11 cellular contexts compared by ENCODE assay signal in genomic region chr2:156538083-156538504, GRCh38.
A peak's percentile ranks its signal among the peaks of the same experiment; 100 is the strongest.
DNase-seq lines count a peak whose midpoint lies in the region; ATAC-seq and TF ChIP-seq lines count a peak whose summit lies in the region.
"Had no signal": no experiment of that assay in that cellular context is flagged by ENCODE, and none has a peak within 500 bp of the region (broad histone marks: within the 10 kb centered on the region; RNA-seq: fewer than 3 reads in every experiment).

No MANE protein-coding gene starts in this region.

- peak overlapping the region; percentile 27 for H3K4me3 ChIP-seq in CD4-positive, CD25-positive, alpha-beta regulatory T cell (ENCODE audit: low read depth, low read length)
- H3K4me3 ChIP-seq in heart right ventricle: no peak overlapping the region

- no peak overlapping the region for H3K4me3 Mint-ChIP-seq in CD4-positive, CD25-positive, alpha-beta regulatory T cell
- H3K4me3 Mint-ChIP-seq in activated naive CD8-positive, alpha-beta T cell treated with anti-CD3 and anti-CD28 coated beads for 36 hours: no peak overlapping the region
- H3K4me3 Mint-ChIP-seq in activated T-cell treated with anti-CD3 and anti-CD28 coated beads, Interleukin-2, amount 50 U/mL, for 72 hours: peak overlapping the region in 1 of 2 donors; percentile 13

- H3K9me3 ChIP-seq in CD4-positive, CD25-positive, alpha-beta regulatory T cell (ENCODE audit: control insufficient read depth in 2 of 2, low read length in 2 of 2): no peaks in the 10 kb centered on the region
- peaks cover 0 to 9% (median 0%) of the 10 kb centered on the region in 11 donors for H3K9me3 ChIP-seq in heart right ventricle

- no peak for TF ChIP-seq CTCF in heart right ventricle (IDR thresholded peaks at IDR 0.05)

- 93 to 100% methylated on average over 2 of the region's 2 CpGs for WGBS in heart right ventricle, 2 donors

- no peak overlapping the region for H3K27ac ChIP-seq in CD4-positive, CD25-positive, alpha-beta regulatory T cell (ENCODE audit: insufficient read depth, low read length, poor library complexity, severe bottlenecking)
- H3K27ac ChIP-seq in heart right ventricle: no peak overlapping the region

- H3K36me3 ChIP-seq in CD4-positive, CD25-positive, alpha-beta regulatory T cell (ENCODE audit: control insufficient read depth, insufficient read depth, low read length): no peaks in the 10 kb centered on the region
- H3K36me3 ChIP-seq in heart right ventricle: peaks cover 0 to 4% (median 0%) of the 10 kb centered on the region in 9 donors

- H3K27ac Mint-ChIP-seq in CD4-positive, CD25-positive, alpha-beta regulatory T cell: peak overlapping the region in 2 of 3 donors; percentile 52 to 57
- peak overlapping the region; percentile 71 for H3K27ac Mint-ChIP-seq in activated naive CD8-positive, alpha-beta T cell treated with anti-CD3 and anti-CD28 coated beads for 36 hours
- H3K27ac Mint-ChIP-seq in activated T-cell treated with anti-CD3 and anti-CD28 coated beads, Interleukin-2, amount 50 U/mL, for 72 hours: no peak overlapping the region

- intact Hi-C loops in heart right ventricle (cut with DNase I): no loop called here

- no peaks in the 10 kb centered on the region for H3K27me3 Mint-ChIP-seq in CD4-positive, CD25-positive, alpha-beta regulatory T cell
- H3K27me3 Mint-ChIP-seq in activated naive CD8-positive, alpha-beta T cell treated with anti-CD3 and anti-CD28 coated beads for 36 hours: no peaks in the 10 kb centered on the region
- H3K27me3 Mint-ChIP-seq in activated T-cell treated with anti-CD3 and anti-CD28 coated beads, Interleukin-2, amount 50 U/mL, for 72 hours (ENCODE audit: low read depth): no peaks in the 10 kb centered on the region

- peaks cover 0 to 2% (median 0%) of the 10 kb centered on the region in 7 donors for H3K9me3 Mint-ChIP-seq in CD4-positive, CD25-positive, alpha-beta regulatory T cell
- no peaks in the 10 kb centered on the region for H3K9me3 Mint-ChIP-seq in activated naive CD8-positive, alpha-beta T cell treated with anti-CD3 and anti-CD28 coated beads for 36 hours
- H3K9me3 Mint-ChIP-seq in activated T-cell treated with anti-CD3 and anti-CD28 coated beads, Interleukin-2, amount 50 U/mL, for 72 hours: no peaks in the 10 kb centered on the region

- no peaks in the 10 kb centered on the region for H3K27me3 ChIP-seq in CD4-positive, CD25-positive, alpha-beta regulatory T cell (ENCODE audit: control insufficient read depth, insufficient read depth, low read length)
- no peaks in the 10 kb centered on the region for H3K27me3 ChIP-seq in heart right ventricle

- ATAC-seq in CD4-positive, CD25-positive, alpha-beta regulatory T cell (ENCODE audit: low read depth in 2 of 2): no peak
- ATAC-seq in GM19463 (IDR thresholded peaks at IDR 0.05; ENCODE audit: unreplicated experiment) (peak; percentile 56), HG03060 (IDR thresholded peaks at IDR 0.05; ENCODE audit: low read depth, unreplicated experiment) (peak; percentile 72), heart right ventricle (no peak)
- ATAC-seq in activated T-cell treated with anti-CD3 and anti-CD28 coated beads, Interleukin-2, amount 50 U/mL, for 72 hours (replicated peaks in 1 of 2): no peak

- no peak for DNase-seq in CD4-positive, CD25-positive, alpha-beta regulatory T cell
- DNase-seq in activated naive CD8-positive, alpha-beta T cell treated with anti-CD3 and anti-CD28 coated beads for 36 hours: no peak
- DNase-seq in NCI-H345 treated with DMSO at 0.1 percent for 48 hours (lab: John Stamatoyannopoulos, UW; ENCODE audit: unreplicated experiment): no peak
- no peak for DNase-seq in DMS53 (lab: John Stamatoyannopoulos, UW)
- DNase-seq in activated T-cell treated with anti-CD3 and anti-CD28 coated beads, Interleukin-2, amount 50 U/mL, for 72 hours: no peak
- no peak for DNase-seq in heart right ventricle
- DNase-seq: AML-193, amniotic stem cell, glutamatergic neuron had no signal

- H3K36me3 Mint-ChIP-seq in CD4-positive, CD25-positive, alpha-beta regulatory T cell: peaks cover 13% of the 10 kb centered on the region
- peaks cover 25% of the 10 kb centered on the region for H3K36me3 Mint-ChIP-seq in activated naive CD8-positive, alpha-beta T cell treated with anti-CD3 and anti-CD28 coated beads for 36 hours
- peaks cover 0 to 3% of the 10 kb centered on the region in 2 donors for H3K36me3 Mint-ChIP-seq in activated T-cell treated with anti-CD3 and anti-CD28 coated beads, Interleukin-2, amount 50 U/mL, for 72 hours (ENCODE audit: insufficient read depth in 2 of 2)

- no peaks in the 10 kb centered on the region for H3K4me1 ChIP-seq in CD4-positive, CD25-positive, alpha-beta regulatory T cell (ENCODE audit: control insufficient read depth, insufficient read depth, low read length, poor library complexity, severe bottlenecking)
- peaks cover 0 to 5% (median 0%) of the 10 kb centered on the region in 9 donors for H3K4me1 ChIP-seq in heart right ventricle

- peaks cover 19 to 28% (median 25%) of the 10 kb centered on the region in 4 donors for H3K4me1 Mint-ChIP-seq in CD4-positive, CD25-positive, alpha-beta regulatory T cell
- H3K4me1 Mint-ChIP-seq in activated naive CD8-positive, alpha-beta T cell treated with anti-CD3 and anti-CD28 coated beads for 36 hours: peaks cover 34% of the 10 kb centered on the region
- H3K4me1 Mint-ChIP-seq in activated T-cell treated with anti-CD3 and anti-CD28 coated beads, Interleukin-2, amount 50 U/mL, for 72 hours (ENCODE audit: low read depth): peaks cover 34% of the 10 kb centered on the region

Comparison
In these comparisons a context has a peak if more than half of its experiments do, and no peak if none do; other contexts are left out.
1. ATAC-seq: peak in GM19463 (single experiment) and HG03060 (single experiment); none in CD4-positive, CD25-positive, alpha-beta regulatory T cell (0 of 2), activated T-cell treated with anti-CD3 and anti-CD28 coated beads, Interleukin-2, amount 50 U/mL, for 72 hours (0 of 2) and heart right ventricle (0 of 8).